ENCODE assay signal across 12 cellular contexts in genomic region chr4:22170353-22170752, GRCh38.
DNase-seq lines count a peak whose midpoint lies in the region; TF ChIP-seq lines count a peak whose summit lies in the region.
"Had no signal": no experiment of that assay in that cellular context is flagged by ENCODE, and none has a peak within 500 bp of the region (broad histone marks: within the 10 kb centered on the region; RNA-seq: fewer than 3 reads in every experiment).

No MANE protein-coding gene starts in this region.

- H3K4me2 ChIP-seq in mammary epithelial cell (ENCODE audit: insufficient read depth, low read depth, low read length) = peak overlapping the region; percentile 0
- H3K4me2 ChIP-seq in PC-9 = no peak overlapping the region

- TF ChIP-seq POLR2A in thyroid gland (IDR thresholded peaks at IDR 0.05) = no peak

- no peaks in the 10 kb centered on the region for H3F3A ChIP-seq in PC-9 (ENCODE audit: insufficient read depth, low read depth)

- POLR2A ChIA-PET in PC-9 (lab: Charles Lee; ENCODE audit: unreplicated experiment) = no interaction called here

- no peaks in the 10 kb centered on the region for H3K36me3 ChIP-seq in mammary epithelial cell (ENCODE audit: insufficient read depth, low read length)
- no peaks in the 10 kb centered on the region for H3K36me3 ChIP-seq in kidney epithelial cell (ENCODE audit: control insufficient read depth, insufficient read depth, low read length)
- H3K36me3 ChIP-seq in effector memory CD4-positive, alpha-beta T cell (ENCODE audit: control insufficient read depth, insufficient read depth, low read length) = no peaks in the 10 kb centered on the region
- H3K36me3 ChIP-seq in thyroid gland = no peaks in the 10 kb centered on the region
- H3K36me3 ChIP-seq in PC-9 (ENCODE audit: low read depth) = no peaks in the 10 kb centered on the region
- H3K36me3 ChIP-seq: stomach had no signal

- H2AFZ ChIP-seq in mammary epithelial cell (ENCODE audit: low read depth, low read length) = no peak overlapping the region
- no peak overlapping the region for H2AFZ ChIP-seq in PC-9

- peak; percentile 49 for DNase-seq in COLO829 (ENCODE audit: low spot score)
- peak; percentile 82 for DNase-seq in M059J (ENCODE audit: low read depth)
- peak; percentile 88 for DNase-seq in mammary epithelial cell
- DNase-seq in kidney epithelial cell (ENCODE audit: low read depth) = peak; percentile 44
- DNase-seq in effector memory CD4-positive, alpha-beta T cell = no peak
- DNase-seq in thyroid gland = no peak
- no peak for DNase-seq in G401 (ENCODE audit: low spot score)
- DNase-seq in PC-9 = no peak
- DNase-seq: activated T-cell treated with anti-CD3 and anti-CD28 coated beads, Interleukin-2, amount 50 U/mL, for 48 hours; islet precursor cell; NCI-H2081 treated with DMSO at 0.1 percent for 48 hours; stomach had no signal

- no peaks in the 10 kb centered on the region for H4K20me1 ChIP-seq in mammary epithelial cell (ENCODE audit: insufficient read depth, low read length)
- H4K20me1 ChIP-seq in PC-9 (ENCODE audit: insufficient read depth) = no peaks in the 10 kb centered on the region

- WGBS in mammary epithelial cell (ENCODE audit: low coverage, missing lambda C conversion rate) = 60% methylated on average over 1 of the region's 1 CpG
- WGBS in thyroid gland, 2 donors = 93 to 95% methylated on average over 1 of the region's 1 CpG

- dilution Hi-C loops in mammary epithelial cell (cut with HindIII; ENCODE audit: low sequenced_read_pairs) = no loop called here

- no peaks in the 10 kb centered on the region for H3K27me3 ChIP-seq in mammary epithelial cell (ENCODE audit: insufficient read depth, low read length)
- H3K27me3 ChIP-seq in kidney epithelial cell (ENCODE audit: control insufficient read depth, insufficient read depth, low read length) = no peaks in the 10 kb centered on the region
- no peaks in the 10 kb centered on the region for H3K27me3 ChIP-seq in effector memory CD4-positive, alpha-beta T cell (replicated peaks; ENCODE audit: control insufficient read depth, insufficient read depth, low read length, poor library complexity, severe bottlenecking)
- no peaks in the 10 kb centered on the region for H3K27me3 ChIP-seq in thyroid gland
- H3K27me3 ChIP-seq in PC-9 (ENCODE audit: insufficient read depth, low read depth) = no peaks in the 10 kb centered on the region
- H3K27me3 ChIP-seq: stomach had no signal

- H3K4me1 ChIP-seq in mammary epithelial cell (ENCODE audit: insufficient read depth, low read length) (peaks cover 13% of the 10 kb centered on the region), thyroid gland (no peaks in the 10 kb centered on the region), PC-9 (replicated peaks; ENCODE audit: insufficient read depth) (no peaks in the 10 kb centered on the region)
- H3K4me1 ChIP-seq in effector memory CD4-positive, alpha-beta T cell (ENCODE audit: control insufficient read depth, insufficient read depth, low read length, poor library complexity, severe bottlenecking) = no peaks in the 10 kb centered on the region
- H3K4me1 ChIP-seq: stomach had no signal

- H3K4me3 ChIP-seq in mammary epithelial cell (replicated peaks in 1 of 3; ENCODE audit: insufficient read depth in 1 of 3, low read depth in 2 of 3, low read length in 3 of 3) = no peak overlapping the region
- H3K4me3 ChIP-seq in kidney epithelial cell (ENCODE audit: low read depth, low read length) = no peak overlapping the region
- H3K4me3 ChIP-seq in effector memory CD4-positive, alpha-beta T cell (ENCODE audit: insufficient read depth, low read depth, low read length, poor library complexity, severe bottlenecking) = no peak overlapping the region
- H3K4me3 ChIP-seq in thyroid gland (replicated peaks in 1 of 3) = no peak overlapping the region
- H3K4me3 ChIP-seq in PC-9 = no peak overlapping the region
- H3K4me3 ChIP-seq: stomach had no signal

- H3K9ac ChIP-seq in mammary epithelial cell (ENCODE audit: insufficient read depth, low read length) = no peak overlapping the region

- CTCF ChIA-PET in mammary epithelial cell (lab: Charles Lee; ENCODE audit: low non-redundant PET) = no interaction called here
- CTCF ChIA-PET in PC-9 (lab: Charles Lee) = no interaction called here

- intact Hi-C loops in mammary epithelial cell (cut with micrococcal nuclease) (no loop called here), thyroid gland (cut with DNase I) (no loop called here), PC-9 (cut with micrococcal nuclease; ENCODE audit: unreplicated experiment) (no loop called here)

- no peaks in the 10 kb centered on the region for H3K9me3 ChIP-seq in mammary epithelial cell (replicated peaks; ENCODE audit: insufficient read depth, low read length)
- no peaks in the 10 kb centered on the region for H3K9me3 ChIP-seq in effector memory CD4-positive, alpha-beta T cell (ENCODE audit: control insufficient read depth, low read length)
- H3K9me3 ChIP-seq in thyroid gland = no peaks in the 10 kb centered on the region
- H3K9me3 ChIP-seq in PC-9 (ENCODE audit: insufficient read depth, low read depth) = no peaks in the 10 kb centered on the region
- H3K9me3 ChIP-seq: stomach had no signal

- H3K9me2 ChIP-seq in PC-9 (ENCODE audit: insufficient read depth) = no peaks in the 10 kb centered on the region

- H3K79me2 ChIP-seq in mammary epithelial cell (ENCODE audit: insufficient read depth, low read length) (no peaks in the 10 kb centered on the region), PC-9 (ENCODE audit: low read depth) (no peaks in the 10 kb centered on the region)

- in situ Hi-C loops in mammary epithelial cell (cut with MboI; ENCODE audit: low sequenced_read_pairs in 2 of 2) (no loop called here), G401 (cut with HindIII; ENCODE audit: low sequenced_read_pairs) (no loop called here)

- H3K27ac ChIP-seq in mammary epithelial cell (ENCODE audit: insufficient read depth, low read depth, low read length) (no peak overlapping the region), thyroid gland (no peak overlapping the region), PC-9 (no peak overlapping the region)
- no peak overlapping the region for H3K27ac ChIP-seq in effector memory CD4-positive, alpha-beta T cell (ENCODE audit: insufficient read depth, low read length, poor library complexity, severe bottlenecking)
- H3K27ac ChIP-seq: stomach had no signal

- BruUV-seq in mammary epithelial cell (replicated peaks; lab: Mats Ljungman, UMichigan) (no TSS peak), PC-9 (replicated peaks; lab: Mats Ljungman, UMichigan) (no TSS peak)

- no peak for TF ChIP-seq CTCF in mammary epithelial cell (conservative IDR thresholded peaks at IDR 0.05 in 1 of 2, IDR thresholded peaks at IDR 0.05 in 1 of 2; ENCODE audit: extremely low read depth in 1 of 2, insufficient read depth in 1 of 2, low read depth in 1 of 2, low read length in 2 of 2)
- TF ChIP-seq CTCF in kidney epithelial cell (IDR thresholded peaks at IDR 0.05; ENCODE audit: insufficient read depth, low read length, poor library complexity, severe bottlenecking) = no peak
- no peak for TF ChIP-seq CTCF in thyroid gland (IDR thresholded peaks at IDR 0.05)
- no peak for TF ChIP-seq CTCF in PC-9 (conservative IDR thresholded peaks at IDR 0.05)

Comparison
In these comparisons a context has a peak if more than half of its experiments do, and no peak if none do; other contexts are left out.
1. DNase-seq: peak in COLO829 (single experiment), M059J (single experiment), mammary epithelial cell (single experiment) and kidney epithelial cell (single experiment); none in effector memory CD4-positive, alpha-beta T cell (0 of 3), thyroid gland (0 of 2), G401 (single experiment) and PC-9 (0 of 2).